Comparison of ENCODE assay signal across 9 cellular contexts in genomic region chr15:85010472-85011209, GRCh38. TPM values are rescaled to one million over a fixed set of nuclear protein-coding genes. Genes with fewer than 3 reads are reported as not detected.
DNase-seq lines count a peak whose midpoint lies in the region; ATAC-seq and TF ChIP-seq lines count a peak whose summit lies in the region.
"Had no signal": no experiment of that assay in that cellular context is flagged by ENCODE, and none has a peak within 500 bp of the region (broad histone marks: within the 10 kb centered on the region; RNA-seq: fewer than 3 reads in every experiment).

No MANE protein-coding gene starts in this region.

- H3K79me2 ChIP-seq in mesendoderm (ENCODE audit: control insufficient read depth, insufficient read depth, low read length) = no peaks in the 10 kb centered on the region

- H3K4me3 Mint-ChIP-seq in activated naive CD4-positive, alpha-beta T cell treated with anti-CD3 and anti-CD28 coated beads, Interleukin-2, amount 50 U/mL, for 24 hours = no peak overlapping the region
- no peak overlapping the region for H3K4me3 Mint-ChIP-seq in activated naive CD4-positive, alpha-beta T cell treated with anti-CD3 and anti-CD28 coated beads for 36 hours
- H3K4me3 Mint-ChIP-seq: T-helper 1 cell treated with Interleukin-12 subunit alpha and Interleukin-12 subunit beta and Interleukin-4 antibody, amounts not matched to agents 30 μg/mL and 1 μg/mL, for 36 hours had no signal

- peaks cover 71% of the 10 kb centered on the region for H3K4me1 Mint-ChIP-seq in activated naive CD4-positive, alpha-beta T cell treated with anti-CD3 and anti-CD28 coated beads, Interleukin-2, amount 50 U/mL, for 24 hours
- H3K4me1 Mint-ChIP-seq in activated naive CD4-positive, alpha-beta T cell treated with anti-CD3 and anti-CD28 coated beads for 36 hours (ENCODE audit: low read depth) = peaks cover 39% of the 10 kb centered on the region

- no peaks in the 10 kb centered on the region for H3K9me3 Mint-ChIP-seq in activated naive CD4-positive, alpha-beta T cell treated with anti-CD3 and anti-CD28 coated beads, Interleukin-2, amount 50 U/mL, for 24 hours
- H3K9me3 Mint-ChIP-seq in activated naive CD4-positive, alpha-beta T cell treated with anti-CD3 and anti-CD28 coated beads for 36 hours = peaks cover 4% of the 10 kb centered on the region

- no peaks in the 10 kb centered on the region for H3K9me3 ChIP-seq in vagina

- H2BK5ac ChIP-seq in mesendoderm (ENCODE audit: low read length) = no peak overlapping the region

- WGBS in mesendoderm (ENCODE audit: extremely low coverage, insufficient coverage, low lambda C conversion rate) = no CpG with 5 or more reads among the region's 4 CpGs

- no peak overlapping the region for H3K9ac ChIP-seq in mesendoderm (ENCODE audit: low read length)

- H3K4ac ChIP-seq in mesendoderm (ENCODE audit: low read depth, low read length) = no peak overlapping the region

- no peak overlapping the region for H3K4me2 ChIP-seq in mesendoderm (ENCODE audit: low read length)

- H4K8ac ChIP-seq in mesendoderm (ENCODE audit: low read depth, low read length) = no peak overlapping the region

- no peak for TF ChIP-seq POLR2A in vagina (IDR thresholded peaks at IDR 0.05)

- H2BK120ac ChIP-seq in mesendoderm (ENCODE audit: low read depth, low read length) = no peak overlapping the region

- no peak for ATAC-seq in HG02678 (IDR thresholded peaks at IDR 0.05; ENCODE audit: unreplicated experiment)

- H3K27ac Mint-ChIP-seq in activated naive CD4-positive, alpha-beta T cell treated with anti-CD3 and anti-CD28 coated beads, Interleukin-2, amount 50 U/mL, for 24 hours = peak overlapping the region; percentile 38
- H3K27ac Mint-ChIP-seq in activated naive CD4-positive, alpha-beta T cell treated with anti-CD3 and anti-CD28 coated beads for 36 hours = no peak overlapping the region
- H3K27ac Mint-ChIP-seq: T-helper 1 cell treated with Interleukin-12 subunit alpha and Interleukin-12 subunit beta and Interleukin-4 antibody, amounts not matched to agents 30 μg/mL and 1 μg/mL, for 36 hours had no signal

- H3K79me1 ChIP-seq in mesendoderm (ENCODE audit: low read length) = peaks cover 1% of the 10 kb centered on the region

- H2BK15ac ChIP-seq in mesendoderm (replicated peaks; ENCODE audit: low read depth) = no peak overlapping the region

- DNase-seq in activated naive CD4-positive, alpha-beta T cell treated with anti-CD3 and anti-CD28 coated beads for 36 hours = no peak
- DNase-seq in caudate nucleus (lab: John Stamatoyannopoulos, UW) = peak in 1 of 61 donors; percentile 16
- peak; percentile 43 for DNase-seq in mesendoderm
- no peak for DNase-seq in vagina (ENCODE audit: extremely low spot score in 2 of 2)
- no peak for DNase-seq in NCI-H128 (lab: John Stamatoyannopoulos, UW; ENCODE audit: unreplicated experiment)
- DNase-seq in stimulated activated CD4-positive, alpha-beta T cell treated with anti-CD3 and anti-CD28 coated beads, Interleukin-2, amount 100 ng/mL, for 48 hours = no peak

- no peaks in the 10 kb centered on the region for H3K27me3 ChIP-seq in mesendoderm (ENCODE audit: insufficient read depth, low read length, poor library complexity)
- H3K27me3 ChIP-seq in vagina = no peaks in the 10 kb centered on the region

- H3K27me3 Mint-ChIP-seq in activated naive CD4-positive, alpha-beta T cell treated with anti-CD3 and anti-CD28 coated beads, Interleukin-2, amount 50 U/mL, for 24 hours = no peaks in the 10 kb centered on the region
- H3K27me3 Mint-ChIP-seq in activated naive CD4-positive, alpha-beta T cell treated with anti-CD3 and anti-CD28 coated beads for 36 hours (ENCODE audit: low read depth) = no peaks in the 10 kb centered on the region

- no peak for TF ChIP-seq CTCF in vagina (IDR thresholded peaks at IDR 0.05)

- no peaks in the 10 kb centered on the region for H3K36me3 ChIP-seq in mesendoderm (ENCODE audit: control insufficient read depth, insufficient read depth, low read length)
- no peaks in the 10 kb centered on the region for H3K36me3 ChIP-seq in vagina

- H4K5ac ChIP-seq in mesendoderm (ENCODE audit: low read length) = no peak overlapping the region

- H3K4me3 ChIP-seq in mesendoderm (ENCODE audit: low read length) (no peak overlapping the region), vagina (no peak overlapping the region)

- no peak overlapping the region for H3K56ac ChIP-seq in mesendoderm (ENCODE audit: low read length)

- H3K18ac ChIP-seq in mesendoderm (ENCODE audit: low read length) = no peak overlapping the region

- intact Hi-C loops in activated naive CD4-positive, alpha-beta T cell treated with anti-CD3 and anti-CD28 coated beads for 36 hours (cut with micrococcal nuclease) = no loop called here
- intact Hi-C loops in vagina (cut with DNase I) = no loop called here

- H3K4me1 ChIP-seq in mesendoderm (ENCODE audit: control insufficient read depth, low read depth, low read length) (peaks cover 2% of the 10 kb centered on the region), vagina (peaks cover 61% of the 10 kb centered on the region)

- CTCF ChIA-PET in activated naive CD4-positive, alpha-beta T cell treated with anti-CD3 and anti-CD28 coated beads for 36 hours (lab: Charles Lee) = no interaction called here

- H3K36me3 Mint-ChIP-seq in activated naive CD4-positive, alpha-beta T cell treated with anti-CD3 and anti-CD28 coated beads, Interleukin-2, amount 50 U/mL, for 24 hours = peaks cover 2% of the 10 kb centered on the region
- no peaks in the 10 kb centered on the region for H3K36me3 Mint-ChIP-seq in activated naive CD4-positive, alpha-beta T cell treated with anti-CD3 and anti-CD28 coated beads for 36 hours (ENCODE audit: low read depth)

- H2AK5ac ChIP-seq in mesendoderm (ENCODE audit: low read length) = no peak overlapping the region

- H3K27ac ChIP-seq in caudate nucleus (ENCODE audit: low read depth, low read length) = peak overlapping the region; percentile 20
- no peak overlapping the region for H3K27ac ChIP-seq in mesendoderm (ENCODE audit: low read depth, low read length)
- peak overlapping the region; percentile 73 for H3K27ac ChIP-seq in vagina

- H3K23ac ChIP-seq in mesendoderm (ENCODE audit: low read length) = no peak overlapping the region

RNA-seq across cellular contexts. Expression of gene PDE8A, which starts 29.0 kb away (rescaled TPM):
- 10 to 100 TPM; 28.8 to 29.2 TPM for total RNA-seq in activated naive CD4-positive, alpha-beta T cell treated with anti-CD3 and anti-CD28 coated beads for 36 hours
- polyA plus RNA-seq in mesendoderm (2013, experiment 1 of 2) = 2.6 TPM
- 2.6 TPM for polyA plus RNA-seq in mesendoderm (2013, experiment 2 of 2)
- 33.9 TPM for total RNA-seq in vagina
